Comparison of ENCODE assay signal across 24 cellular contexts in genomic region chr5:40278881-40279280, GRCh38.
"Had no signal": no experiment of that assay in that cellular context is flagged by ENCODE, and none has a peak within 500 bp of the region (broad histone marks: within the 10 kb centered on the region; RNA-seq: fewer than 3 reads in every experiment).

No MANE protein-coding gene starts in this region.

- H3K4me1 ChIP-seq: left lung, sigmoid colon, testis had no signal

- H3K4me3 Mint-ChIP-seq: activated naive CD4-positive, alpha-beta T cell treated with anti-CD3 and anti-CD28 coated beads, Interleukin-2, amount 10 ng/mL, durations not matched to agents 7 days and 5 days; activated T-cell treated with anti-CD3 and anti-CD28 coated beads, Interleukin-2, amount 50 U/mL, for 4 hours; effector memory CD8-positive, alpha-beta T cell; naive thymus-derived CD8-positive, alpha-beta T cell; T-cell; type B pancreatic cell; WTC11 had no signal

- H3K4me1 Mint-ChIP-seq: WTC11 had no signal

- H3K9me3 Mint-ChIP-seq: activated naive CD4-positive, alpha-beta T cell treated with anti-CD3 and anti-CD28 coated beads, Interleukin-2, amount 10 ng/mL, durations not matched to agents 7 days and 5 days; activated T-cell treated with anti-CD3 and anti-CD28 coated beads, Interleukin-2, amount 50 U/mL, for 4 hours; effector memory CD8-positive, alpha-beta T cell; naive thymus-derived CD8-positive, alpha-beta T cell; stimulated activated naive B cell treated with anti-CD40 and anti-IgM and Interleukin-4, amounts not matched to agents 10 μg/mL and 1 μg/mL and 100 μg/mL, for 72 hours; T-cell; type B pancreatic cell had no signal

- H3K36me3 ChIP-seq: left lung, sigmoid colon had no signal

- H3K27ac ChIP-seq: dorsolateral prefrontal cortex, left lung, sigmoid colon, testis had no signal

- H3K27me3 Mint-ChIP-seq: activated naive CD4-positive, alpha-beta T cell treated with anti-CD3 and anti-CD28 coated beads, Interleukin-2, amount 10 ng/mL, durations not matched to agents 7 days and 5 days; effector memory CD8-positive, alpha-beta T cell; naive thymus-derived CD8-positive, alpha-beta T cell; progenitor cell of endocrine pancreas; stimulated activated naive B cell treated with anti-CD40 and anti-IgM and Interleukin-4, amounts not matched to agents 10 μg/mL and 1 μg/mL and 100 μg/mL, for 72 hours; T-cell; type B pancreatic cell had no signal

- H3K36me3 Mint-ChIP-seq: naive thymus-derived CD8-positive, alpha-beta T cell; stimulated activated naive B cell treated with anti-CD40 and anti-IgM and Interleukin-4, amounts not matched to agents 10 μg/mL and 1 μg/mL and 100 μg/mL, for 72 hours; T-cell; type B pancreatic cell; WTC11 had no signal

- H3K4me3 ChIP-seq: dorsolateral prefrontal cortex, left lung, lung, sigmoid colon, testis had no signal

- DNase-seq: activated CD4-positive, alpha-beta T cell treated with anti-CD3 and anti-CD28 coated beads, Interleukin-2, amount 50 U/mL, for 48 hours; activated naive CD4-positive, alpha-beta T cell treated with anti-CD3 and anti-CD28 coated beads, Interleukin-2, amount 10 ng/mL, durations not matched to agents 7 days and 5 days; activated T-cell treated with anti-CD3 and anti-CD28 coated beads, Interleukin-2, amount 50 U/mL, for 4 hours; central memory CD4-positive, alpha-beta T cell; dorsolateral prefrontal cortex; effector memory CD8-positive, alpha-beta T cell; hippocampal formation; kidney glomerular epithelial cell; left lung; naive thymus-derived CD8-positive, alpha-beta T cell; retina; sigmoid colon; stimulated activated CD4-positive, alpha-beta T cell treated with anti-CD3 and anti-CD28 coated beads, Interleukin-2, amount 100 ng/mL, for 48 hours; stimulated activated CD8-positive, alpha-beta memory T cell treated with anti-CD3 and anti-CD28 coated beads, Interleukin-4, amount 100 ng/mL, for 48 hours; stimulated activated naive B cell treated with anti-CD40 and anti-IgM and Interleukin-4, amounts not matched to agents 10 μg/mL and 1 μg/mL and 100 μg/mL, for 72 hours; T-cell; T1000; testis had no signal

- H3K27ac Mint-ChIP-seq: activated naive CD4-positive, alpha-beta T cell treated with anti-CD3 and anti-CD28 coated beads, Interleukin-2, amount 10 ng/mL, durations not matched to agents 7 days and 5 days; progenitor cell of endocrine pancreas; T-cell; type B pancreatic cell; WTC11 had no signal

- ATAC-seq: activated T-cell treated with anti-CD3 and anti-CD28 coated beads, Interleukin-2, amount 50 U/mL, for 4 hours; effector memory CD8-positive, alpha-beta T cell; esophagus mucosa; left lung; naive thymus-derived CD8-positive, alpha-beta T cell; SK-N-SH treated with all-trans-retinoic acid at 6 μM for 48 hours; stimulated activated naive B cell treated with anti-CD40 and anti-IgM and Interleukin-4, amounts not matched to agents 10 μg/mL and 1 μg/mL and 100 μg/mL, for 72 hours; T-cell; WTC11 had no signal

- H3K9me3 ChIP-seq: left lung, sigmoid colon, testis had no signal

- H3K27me3 ChIP-seq: left lung, sigmoid colon, testis had no signal
